18 cellular contexts compared by ENCODE assay signal in the genomic region with DNA sequence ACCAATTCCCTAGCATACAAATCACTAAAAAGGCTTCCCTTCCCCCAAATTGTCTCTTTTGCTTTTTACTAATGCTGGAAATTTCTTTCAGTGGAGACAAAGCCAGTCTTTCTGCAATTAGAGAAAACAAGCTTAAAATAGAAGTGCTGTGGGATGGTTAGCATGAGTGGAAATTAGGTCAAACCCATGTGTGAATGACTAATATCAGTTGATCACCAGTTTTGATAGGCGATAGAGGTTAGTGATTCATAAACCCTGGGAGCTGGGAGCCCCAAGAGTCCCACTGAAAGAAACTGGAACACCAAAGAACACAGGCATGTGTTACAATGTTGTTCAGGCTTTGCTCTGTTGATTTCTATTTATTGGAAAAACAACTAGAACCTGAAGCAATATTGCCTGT.
DNase-seq lines count a peak whose midpoint lies in the region; ATAC-seq lines count a peak whose summit lies in the region.
"Had no signal": no experiment of that assay in that cellular context is flagged by ENCODE, and none has a peak within 500 bp of the region (broad histone marks: within the 10 kb centered on the region; RNA-seq: fewer than 3 reads in every experiment).

No MANE protein-coding gene starts in this region.

- no peaks in the 10 kb centered on the region for H3K36me3 Mint-ChIP-seq in activated T-cell treated with anti-CD3 and anti-CD28 coated beads, Interleukin-2, amount 50 U/mL, for 72 hours (ENCODE audit: insufficient read depth in 2 of 2)
- no peaks in the 10 kb centered on the region for H3K36me3 Mint-ChIP-seq in activated T-helper 2 cell treated with anti-CD3 and anti-CD28 coated beads, Interferon-gamma antibody, Interleukin-2, Interleukin-4, amounts not matched to agents 10 μg/mL and 5 μg/mL and 100 μg/mL, durations not matched to agents 14 hours and 24 hours and 36 hours (ENCODE audit: low read depth)
- no peaks in the 10 kb centered on the region for H3K36me3 Mint-ChIP-seq in stimulated activated naive CD8-positive, alpha-beta T cell treated with anti-CD3 and anti-CD28 coated beads, Interleukin-15, Interleukin-2, amounts not matched to agents 100 ng/mL and 50 ng/mL, for 24 hours (ENCODE audit: low read depth)
- H3K36me3 Mint-ChIP-seq: CD14-positive monocyte, natural killer cell had no signal

- H3K4me1 Mint-ChIP-seq in activated T-cell treated with anti-CD3 and anti-CD28 coated beads, Interleukin-2, amount 50 U/mL, for 72 hours (ENCODE audit: low read depth) = peaks cover 21% of the 10 kb centered on the region
- peaks cover 32% of the 10 kb centered on the region for H3K4me1 Mint-ChIP-seq in activated T-helper 2 cell treated with anti-CD3 and anti-CD28 coated beads, Interferon-gamma antibody, Interleukin-2, Interleukin-4, amounts not matched to agents 10 μg/mL and 5 μg/mL and 100 μg/mL, durations not matched to agents 14 hours and 24 hours and 36 hours (ENCODE audit: low read depth)
- peaks cover 25% of the 10 kb centered on the region for H3K4me1 Mint-ChIP-seq in stimulated activated naive CD8-positive, alpha-beta T cell treated with anti-CD3 and anti-CD28 coated beads, Interleukin-15, Interleukin-2, amounts not matched to agents 100 ng/mL and 50 ng/mL, for 24 hours (ENCODE audit: low read depth)
- H3K4me1 Mint-ChIP-seq: CD14-positive monocyte, natural killer cell had no signal

- peak overlapping the region in 1 of 2 donors; percentile 78 for H3K4me3 Mint-ChIP-seq in activated T-cell treated with anti-CD3 and anti-CD28 coated beads, Interleukin-2, amount 50 U/mL, for 72 hours
- H3K4me3 Mint-ChIP-seq in activated T-helper 2 cell treated with anti-CD3 and anti-CD28 coated beads, Interferon-gamma antibody, Interleukin-2, Interleukin-4, amounts not matched to agents 10 μg/mL and 5 μg/mL and 100 μg/mL, durations not matched to agents 14 hours and 24 hours and 36 hours (ENCODE audit: low read depth) = peak overlapping the region; percentile 15
- peak overlapping the region; percentile 32 for H3K4me3 Mint-ChIP-seq in stimulated activated naive CD8-positive, alpha-beta T cell treated with anti-CD3 and anti-CD28 coated beads, Interleukin-15, Interleukin-2, amounts not matched to agents 100 ng/mL and 50 ng/mL, for 24 hours
- H3K4me3 Mint-ChIP-seq: CD14-positive monocyte, natural killer cell had no signal

- ATAC-seq in activated T-cell treated with anti-CD3 and anti-CD28 coated beads, Interleukin-2, amount 50 U/mL, for 72 hours (replicated peaks in 1 of 2) = peak; percentile 41 to 63
- ATAC-seq in GM21423 (IDR thresholded peaks at IDR 0.05; ENCODE audit: unreplicated experiment) (no peak), GM21360 (IDR thresholded peaks at IDR 0.05; ENCODE audit: unreplicated experiment) (no peak)
- ATAC-seq: natural killer cell had no signal

- H3K27ac Mint-ChIP-seq in activated T-cell treated with anti-CD3 and anti-CD28 coated beads, Interleukin-2, amount 50 U/mL, for 72 hours = peak overlapping the region; percentile 31
- peak overlapping the region; percentile 62 for H3K27ac Mint-ChIP-seq in activated T-helper 2 cell treated with anti-CD3 and anti-CD28 coated beads, Interferon-gamma antibody, Interleukin-2, Interleukin-4, amounts not matched to agents 10 μg/mL and 5 μg/mL and 100 μg/mL, durations not matched to agents 14 hours and 24 hours and 36 hours
- H3K27ac Mint-ChIP-seq in stimulated activated naive CD8-positive, alpha-beta T cell treated with anti-CD3 and anti-CD28 coated beads, Interleukin-15, Interleukin-2, amounts not matched to agents 100 ng/mL and 50 ng/mL, for 24 hours = peak overlapping the region; percentile 87
- H3K27ac Mint-ChIP-seq: CD14-positive monocyte, natural killer cell had no signal

- no peak for DNase-seq in activated T-cell treated with anti-CD3 and anti-CD28 coated beads, Interleukin-2, amount 50 U/mL, for 72 hours
- no peak for DNase-seq in activated T-cell treated with anti-CD3 and anti-CD28 coated beads, Interleukin-2, amount 50 U/mL, for 1 hour
- DNase-seq in activated T-helper 2 cell treated with anti-CD3 and anti-CD28 coated beads, Interferon-gamma antibody, Interleukin-2, Interleukin-4, amounts not matched to agents 10 μg/mL and 5 μg/mL and 100 μg/mL, durations not matched to agents 14 hours and 24 hours and 36 hours (ENCODE audit: low spot score) = no peak
- DNase-seq in globus pallidus (ENCODE audit: low spot score) (peak; percentile 24), mucosa of gallbladder (ENCODE audit: low spot score) (no peak)
- DNase-seq: DMS 273 treated with DMSO at 0.1 percent for 48 hours, islet precursor cell, mesendoderm, natural killer cell, NCI-H187, NCI-H226, pancreas, PC-9, SJCRH30 had no signal

- intact Hi-C loops in activated T-helper 2 cell treated with anti-CD3 and anti-CD28 coated beads, Interferon-gamma antibody, Interleukin-2, Interleukin-4, amounts not matched to agents 10 μg/mL and 5 μg/mL and 100 μg/mL, durations not matched to agents 14 hours and 24 hours and 36 hours (cut with micrococcal nuclease) = loop anchor here (1.0 to 5.0 kb wide), 2 partner anchors 13 to 260 kb away; a partner anchor contains a TSS

- peaks cover 27% of the 10 kb centered on the region for H3K27me3 Mint-ChIP-seq in activated T-cell treated with anti-CD3 and anti-CD28 coated beads, Interleukin-2, amount 50 U/mL, for 72 hours (ENCODE audit: low read depth)
- H3K27me3 Mint-ChIP-seq in activated T-helper 2 cell treated with anti-CD3 and anti-CD28 coated beads, Interferon-gamma antibody, Interleukin-2, Interleukin-4, amounts not matched to agents 10 μg/mL and 5 μg/mL and 100 μg/mL, durations not matched to agents 14 hours and 24 hours and 36 hours (ENCODE audit: low read depth) = peaks cover 29% of the 10 kb centered on the region
- H3K27me3 Mint-ChIP-seq in stimulated activated naive CD8-positive, alpha-beta T cell treated with anti-CD3 and anti-CD28 coated beads, Interleukin-15, Interleukin-2, amounts not matched to agents 100 ng/mL and 50 ng/mL, for 24 hours = peaks cover 28% of the 10 kb centered on the region

- H3K9me3 Mint-ChIP-seq in activated T-cell treated with anti-CD3 and anti-CD28 coated beads, Interleukin-2, amount 50 U/mL, for 72 hours = no peaks in the 10 kb centered on the region
- H3K9me3 Mint-ChIP-seq in activated T-helper 2 cell treated with anti-CD3 and anti-CD28 coated beads, Interferon-gamma antibody, Interleukin-2, Interleukin-4, amounts not matched to agents 10 μg/mL and 5 μg/mL and 100 μg/mL, durations not matched to agents 14 hours and 24 hours and 36 hours = peaks cover 4% of the 10 kb centered on the region
- H3K9me3 Mint-ChIP-seq in stimulated activated naive CD8-positive, alpha-beta T cell treated with anti-CD3 and anti-CD28 coated beads, Interleukin-15, Interleukin-2, amounts not matched to agents 100 ng/mL and 50 ng/mL, for 24 hours = peaks cover 4% of the 10 kb centered on the region
- H3K9me3 Mint-ChIP-seq: natural killer cell had no signal

Comparison
In these comparisons a context has a peak if more than half of its experiments do, and no peak if none do; other contexts are left out.
1. ATAC-seq: peak in activated T-cell treated with anti-CD3 and anti-CD28 coated beads, Interleukin-2, amount 50 U/mL, for 72 hours (2 of 2); none in GM21423 (single experiment) and GM21360 (single experiment).
2. H3K27ac Mint-ChIP-seq: peak in every context shown above with its lines; median percentile 87 in stimulated activated naive CD8-positive, alpha-beta T cell treated with anti-CD3 and anti-CD28 coated beads, Interleukin-15, Interleukin-2, amounts not matched to agents 100 ng/mL and 50 ng/mL, for 24 hours; 62 in activated T-helper 2 cell treated with anti-CD3 and anti-CD28 coated beads, Interferon-gamma antibody, Interleukin-2, Interleukin-4, amounts not matched to agents 10 μg/mL and 5 μg/mL and 100 μg/mL, durations not matched to agents 14 hours and 24 hours and 36 hours; 31 in activated T-cell treated with anti-CD3 and anti-CD28 coated beads, Interleukin-2, amount 50 U/mL, for 72 hours.